18 cellular contexts compared by ENCODE assay signal in the genomic region with DNA sequence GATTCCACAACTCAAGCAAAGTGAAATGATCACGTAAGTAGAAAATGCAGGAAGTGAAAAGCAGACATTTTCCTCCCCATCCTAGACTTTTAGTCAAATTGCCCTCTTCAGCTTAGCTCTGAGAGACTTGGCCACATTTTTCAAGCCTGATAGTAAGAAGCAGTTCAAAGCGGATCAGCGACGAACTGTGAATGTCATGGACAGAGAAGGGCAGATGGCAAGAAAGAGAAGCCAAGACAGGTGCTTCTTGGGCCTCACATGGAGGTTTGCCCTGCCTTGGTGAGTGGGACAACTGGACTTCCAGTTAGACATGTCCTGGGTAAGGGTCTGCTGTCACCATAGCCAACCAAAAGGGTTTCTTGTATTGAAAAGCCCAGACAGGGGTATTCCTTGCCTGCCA.
"Had no signal": no experiment of that assay in that cellular context is flagged by ENCODE, and none has a peak within 500 bp of the region (broad histone marks: within the 10 kb centered on the region; RNA-seq: fewer than 3 reads in every experiment).

No MANE protein-coding gene starts in this region.

- DNase-seq: dermis blood vessel endothelial cell; effector CD4-positive, alpha-beta T cell; effector memory CD4-positive, alpha-beta T cell; foreskin keratinocyte; heart left ventricle; immature natural killer cell; left cardiac atrium; left lung; left ventricle myocardium superior; lower lobe of right lung; mesenchymal stem cell; mucosa of descending colon; naive B cell; naive thymus-derived CD8-positive, alpha-beta T cell had no signal

- H3K27me3 Mint-ChIP-seq: naive B cell had no signal

- H3K4me1 Mint-ChIP-seq: immature natural killer cell, mesothelial cell of epicardium, naive B cell had no signal

- H3K4me3 Mint-ChIP-seq: immature natural killer cell; mesothelial cell of epicardium; naive B cell; naive thymus-derived CD8-positive, alpha-beta T cell had no signal

- H3K27ac Mint-ChIP-seq: immature natural killer cell; mesothelial cell of epicardium; naive B cell; naive thymus-derived CD8-positive, alpha-beta T cell had no signal

- FAIRE-seq: endothelial cell of umbilical vein, frontal cortex, keratinocyte had no signal

- H3K36me3 Mint-ChIP-seq: immature natural killer cell; mesothelial cell of epicardium; naive B cell; naive thymus-derived CD8-positive, alpha-beta T cell had no signal
